1 cellular context compared by ENCODE assay signal in genomic region chr19:29940971-29941585, GRCh38.
TF ChIP-seq lines count a peak whose summit lies in the region.

No MANE protein-coding gene starts in this region.

TF ChIP-seq in H1, 55 proteins besides CTCF, POLR2A, EP300 and RAD21:
- TF ChIP-seq NANOG (IDR thresholded peaks at IDR 0.05; ENCODE audit: insufficient read depth, low read depth, low read length, poor library complexity, severe bottlenecking) (no peak), RFX5 (IDR thresholded peaks at IDR 0.05; ENCODE audit: borderline replicate concordance, low read depth, low read length) (no peak), ATF2 (IDR thresholded peaks at IDR 0.05; ENCODE audit: low read length) (no peak), ASH2L (IDR thresholded peaks at IDR 0.05; ENCODE audit: low read length) (no peak), SIN3A (conservative IDR thresholded peaks at IDR 0.05 in 1 of 2, IDR thresholded peaks at IDR 0.05 in 1 of 2; ENCODE audit: low read depth in 1 of 2, low read length in 2 of 2) (no peak), CHD7 (IDR thresholded peaks at IDR 0.05; ENCODE audit: insufficient replicate concordance, low read length) (no peak), YY1 (IDR thresholded peaks at IDR 0.05; ENCODE audit: low read depth, low read length) (no peak), SIRT6 (IDR thresholded peaks at IDR 0.05; ENCODE audit: low read length) (no peak), BACH1 (IDR thresholded peaks at IDR 0.05; ENCODE audit: low read length) (no peak)
